8 cellular contexts compared by ENCODE assay signal in the genomic region with DNA sequence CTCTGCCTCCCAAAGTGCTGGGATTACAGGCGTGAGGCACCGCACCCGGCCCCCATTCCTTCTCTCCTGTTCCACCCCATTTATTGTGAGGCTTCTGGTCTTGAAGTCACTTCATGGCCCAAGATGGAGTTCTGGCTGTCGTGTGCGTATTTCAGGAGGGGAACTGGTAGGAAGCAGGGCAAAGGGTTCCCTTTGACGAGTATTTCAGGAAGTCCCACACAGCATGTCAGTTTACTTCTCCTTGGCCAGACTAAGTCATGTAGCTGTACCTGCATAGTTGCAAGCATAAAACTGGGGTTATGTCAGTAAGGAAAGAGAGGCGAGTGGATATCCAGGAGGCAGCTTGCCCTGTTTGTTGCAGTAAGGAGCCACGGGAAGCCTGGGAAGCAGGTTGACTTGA. TPM values are rescaled to one million over a fixed set of nuclear protein-coding genes. Genes with fewer than 3 reads are reported as not detected.
"Had no signal": no experiment of that assay in that cellular context is flagged by ENCODE, and none has a peak within 500 bp of the region (broad histone marks: within the 10 kb centered on the region; RNA-seq: fewer than 3 reads in every experiment).

No MANE protein-coding gene starts in this region.

- H3K36me3 Mint-ChIP-seq: IgD-negative memory B cell had no signal

- ATAC-seq: GM23338, HepG2 had no signal

- H3K9me3 Mint-ChIP-seq: IgD-negative memory B cell had no signal

- H3K4me3 Mint-ChIP-seq: GM23338, H9 had no signal

- H3K27ac ChIP-seq: HL-60 had no signal

- H3K4me3 ChIP-seq: GM23338 had no signal

- H3K4me1 Mint-ChIP-seq: GM23338, H9, IgD-negative memory B cell had no signal

- DNase-seq: H9, HCEC 1CT had no signal

- H3K27ac Mint-ChIP-seq: GM23338, H9, IgD-negative memory B cell had no signal

- H3K27me3 Mint-ChIP-seq: IgD-negative memory B cell had no signal

RNA-seq across cellular contexts. Expression of a gene that starts 46.1 kb away (rescaled TPM):
- total RNA-seq: GM23338, H1, H9, HepG2, HT1080 had no signal
